In the genomic region with DNA sequence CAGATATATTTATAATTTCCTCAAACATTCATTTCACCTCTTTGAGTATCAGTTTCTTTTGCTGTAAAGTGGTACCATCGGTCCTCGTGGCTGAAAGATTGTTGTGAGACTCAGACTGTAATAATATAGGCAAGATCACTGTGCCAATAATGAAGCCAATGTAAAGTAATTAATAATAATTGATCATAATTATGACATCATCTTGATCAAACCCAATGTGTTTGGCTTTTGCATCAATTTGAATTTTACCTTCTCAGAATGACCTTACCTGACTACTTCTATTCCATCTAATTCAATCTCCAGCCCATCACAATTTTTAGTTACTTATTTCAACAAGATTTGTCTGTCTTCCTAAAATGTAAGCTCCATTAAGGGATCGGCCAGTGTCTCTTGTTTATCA, we compare ENCODE assay signal across 33 cellular contexts. TPM values are rescaled to one million over a fixed set of nuclear protein-coding genes. Genes with fewer than 3 reads are reported as not detected.
DNase-seq lines count a peak whose midpoint lies in the region; ATAC-seq, FAIRE-seq and TF ChIP-seq lines count a peak whose summit lies in the region.
"Had no signal": no experiment of that assay in that cellular context is flagged by ENCODE, and none has a peak within 500 bp of the region (broad histone marks: within the 10 kb centered on the region; RNA-seq: fewer than 3 reads in every experiment).

No MANE protein-coding gene starts in this region.

- no peak overlapping the region for H3K27ac ChIP-seq in HepG2 (ENCODE audit: extremely low read length, insufficient read depth, low read length)
- H3K27ac ChIP-seq in right lobe of liver: no peak overlapping the region
- H3K27ac ChIP-seq in HEK293 (ENCODE audit: extremely low read depth, low read depth, low read length): no peak overlapping the region
- no peak overlapping the region for H3K27ac ChIP-seq in K562 (ENCODE audit: extremely low read depth, low read depth, low read length)
- H3K27ac ChIP-seq: 22Rv1; A549; BLaER1; BLaER1 treated with 17β-estradiol and CSF1 and Interleukin-3, amounts not matched to agents 10 nM and 100 nM; C4-2B had no signal

- H3K4me3 ChIP-seq in HepG2 (replicated peaks in 1 of 3; ENCODE audit: insufficient read depth in 1 of 3, low read depth in 2 of 3, low read length in 3 of 3): no peak overlapping the region
- H3K4me3 ChIP-seq in right lobe of liver: no peak overlapping the region
- H3K4me3 ChIP-seq in HEK293 (ENCODE audit: low read depth, low read length): no peak overlapping the region
- no peak overlapping the region for H3K4me3 ChIP-seq in K562
- H3K4me3 ChIP-seq: A549; BLaER1; BLaER1 treated with 17β-estradiol and CSF1 and Interleukin-3, amounts not matched to agents 10 nM and 100 nM had no signal

- H3K4me2 ChIP-seq in HepG2 (ENCODE audit: low read depth, low read length): no peak overlapping the region
- no peak overlapping the region for H3K4me2 ChIP-seq in K562 (ENCODE audit: insufficient read depth, low read length)
- H3K4me2 ChIP-seq: A549; BLaER1; BLaER1 treated with 17β-estradiol and CSF1 and Interleukin-3, amounts not matched to agents 10 nM and 100 nM had no signal

- H4K20me1 ChIP-seq in HepG2 (ENCODE audit: insufficient read depth, low read length) (no peaks in the 10 kb centered on the region), K562 (replicated peaks; ENCODE audit: control insufficient read depth, insufficient read depth, low read length) (no peaks in the 10 kb centered on the region)
- H4K20me1 ChIP-seq: BLaER1; BLaER1 treated with 17β-estradiol and CSF1 and Interleukin-3, amounts not matched to agents 10 nM and 100 nM had no signal

- H3K4me1 ChIP-seq in HepG2 (ENCODE audit: insufficient read depth, low read length): no peaks in the 10 kb centered on the region
- no peaks in the 10 kb centered on the region for H3K4me1 ChIP-seq in right lobe of liver
- no peaks in the 10 kb centered on the region for H3K4me1 ChIP-seq in HEK293 (ENCODE audit: control insufficient read depth, insufficient read depth, low read length)
- H3K4me1 ChIP-seq in K562 (replicated peaks in 1 of 2; ENCODE audit: control insufficient read depth in 2 of 2, insufficient read depth in 2 of 2, low read length in 2 of 2): peaks cover 0 to 4% of the 10 kb centered on the region in 2 experiments; a peak in 1 of 5 replicates
- H3K4me1 ChIP-seq: A549; BE2C; BLaER1; BLaER1 treated with 17β-estradiol and CSF1 and Interleukin-3, amounts not matched to agents 10 nM and 100 nM; Caco-2 had no signal

- no peaks in the 10 kb centered on the region for H3K36me3 ChIP-seq in HepG2 (replicated peaks in 1 of 2; ENCODE audit: control insufficient read depth in 1 of 2, insufficient read depth in 2 of 2, low read length in 2 of 2)
- H3K36me3 ChIP-seq in right lobe of liver: no peaks in the 10 kb centered on the region
- no peaks in the 10 kb centered on the region for H3K36me3 ChIP-seq in HEK293 (ENCODE audit: control insufficient read depth in 2 of 2, insufficient read depth in 1 of 2, low read length in 2 of 2)
- no peaks in the 10 kb centered on the region for H3K36me3 ChIP-seq in K562 (ENCODE audit: control insufficient read depth, insufficient read depth, low read length)
- H3K36me3 ChIP-seq: BE2C; BLaER1; BLaER1 treated with 17β-estradiol and CSF1 and Interleukin-3, amounts not matched to agents 10 nM and 100 nM had no signal

- CTCF ChIA-PET in HepG2 (lab: Yijun Ruan, JAX; ENCODE audit: low intra/inter-chr PET ratio, low total read pairs) (no interaction called here), HEK293 (lab: Yijun Ruan, JAX) (interaction anchor here (0.6 kb wide), 2 partner anchors 65 to 810 kb away, joined by 3 to 5 read pairs; no protein-coding TSS in a partner anchor), K562 (lab: Yijun Ruan, JAX; ENCODE audit: low intra/inter-chr PET ratio) (no interaction called here)

- H3K9ac ChIP-seq in HepG2 (ENCODE audit: insufficient read depth, low read depth, low read length) (no peak overlapping the region), K562 (ENCODE audit: insufficient read depth in 1 of 2, low read depth in 2 of 2, low read length in 2 of 2) (no peak overlapping the region)
- H3K9ac ChIP-seq: BLaER1; BLaER1 treated with 17β-estradiol and CSF1 and Interleukin-3, amounts not matched to agents 10 nM and 100 nM had no signal

- in situ Hi-C loops in HepG2 (cut with HindIII; ENCODE audit: extremely low pct_ligation_motif_present, low pct_unique_long_range_greater_than_20kb): no loop called here
- in situ Hi-C loops in K562 (cut with MboI): no loop called here

- intact Hi-C loops in HepG2 (cut with micrococcal nuclease; ENCODE audit: unreplicated experiment) (no loop called here), right lobe of liver (cut with DNase I) (no loop called here), K562 (cut with micrococcal nuclease) (no loop called here)

- TF ChIP-seq RAD21 in HepG2 (CRISPR knock-in tag; IDR thresholded peaks at IDR 0.05): no peak
- no peak for TF ChIP-seq RAD21 in K562 (CRISPR knock-in tag; conservative IDR thresholded peaks at IDR 0.05 in 1 of 2, IDR thresholded peaks at IDR 0.05 in 1 of 2)

- FAIRE-seq in HepG2 (lab: Jason Lieb, UNC) (no peak), K562 (lab: Jason Lieb, UNC) (no peak)
- FAIRE-seq: A204.1, A549, D721Med had no signal

- H3K79me2 ChIP-seq in HepG2 (ENCODE audit: insufficient read depth, low read length): no peaks in the 10 kb centered on the region
- no peaks in the 10 kb centered on the region for H3K79me2 ChIP-seq in K562 (ENCODE audit: control insufficient read depth, insufficient read depth, low read length)

- no peak overlapping the region for H2AFZ ChIP-seq in HepG2 (ENCODE audit: low read length)
- H2AFZ ChIP-seq in K562 (ENCODE audit: low read depth, low read length): no peak overlapping the region

- H3K9me3 ChIP-seq in HepG2 (ENCODE audit: low read length) (no peaks in the 10 kb centered on the region), right lobe of liver (no peaks in the 10 kb centered on the region), HEK293 (ENCODE audit: control insufficient read depth, insufficient read depth, low read depth, low read length) (no peaks in the 10 kb centered on the region), K562 (replicated peaks; ENCODE audit: control insufficient read depth, insufficient read depth, low read depth, low read length) (no peaks in the 10 kb centered on the region)
- H3K9me3 ChIP-seq: A549; BE2C; BLaER1; BLaER1 treated with 17β-estradiol and CSF1 and Interleukin-3, amounts not matched to agents 10 nM and 100 nM; Caco-2 had no signal

- 2% methylated on average over 3 of the region's 3 CpGs for WGBS in HepG2 (ENCODE audit: low lambda C conversion rate)
- WGBS in right lobe of liver (ENCODE audit: insufficient coverage, low coverage, low lambda C conversion rate, missing lambda C conversion rate): 86% methylated on average over 3 of the region's 3 CpGs
- whole genome bisulfite sequencing in K562 (ENCODE audit: insufficient coverage, low coverage, missing lambda C conversion rate): 10% methylated on average over 3 of the region's 3 CpGs

- DNase-seq in HepG2 (ENCODE audit: low spot score): no peak
- no peak for DNase-seq in right lobe of liver
- no peak for DNase-seq in K562 (ENCODE audit: extremely low read depth in 1 of 4, low spot score in 3 of 4)
- DNase-seq: 8988T; ACHN; AML-193; BE2C; C1 segment of cervical spinal cord; Caco-2; Calu3; CD4-positive, alpha-beta memory T cell; CD4-positive, alpha-beta T cell; CD4-positive, CD25-positive, alpha-beta regulatory T cell; CD8-positive, alpha-beta memory T cell; CD8-positive, alpha-beta T cell; COR-L47; DMS 273 treated with DMSO at 0.1 percent for 48 hours; DMS153; DMS53; DMS79; DMS79 treated with DMSO at 0.1 percent for 48 hours; DND-41; EL had no signal

- POLR2A ChIA-PET in HepG2 (lab: Yijun Ruan, JAX): no interaction called here
- POLR2A ChIA-PET in HEK293 (lab: Yijun Ruan, JAX): interaction anchor here (2.0 kb wide), 1 partner anchor 35 kb away, joined by 4 read pairs; a partner anchor contains a TSS
- POLR2A ChIA-PET in K562 (lab: Yijun Ruan, JAX): no interaction called here

- no peak for TF ChIP-seq EP300 in HepG2 (IDR thresholded peaks at IDR 0.05; ENCODE audit: low read depth in 2 of 2, low read length in 2 of 2)
- TF ChIP-seq EP300 in HepG2 (CRISPR knock-in tag; IDR thresholded peaks at IDR 0.05; ENCODE audit: borderline replicate concordance): no peak
- no peak for TF ChIP-seq EP300 in K562 (IDR thresholded peaks at IDR 0.05; ENCODE audit: low read length)

- TF ChIP-seq CTCF in HepG2 (CRISPR knock-in tag; IDR thresholded peaks at IDR 0.05): no peak
- TF ChIP-seq CTCF in right lobe of liver (IDR thresholded peaks at IDR 0.05): no peak
- no peak for TF ChIP-seq CTCF in HEK293 (tag by site-specific recombination; IDR thresholded peaks at IDR 0.05)
- no peak for TF ChIP-seq CTCF in K562 (IDR thresholded peaks at IDR 0.05 in 2 of 3, conservative IDR thresholded peaks at IDR 0.05 in 1 of 3; ENCODE audit: insufficient read depth in 2 of 3, low read depth in 1 of 3, low read length in 3 of 3)

- no peak for ATAC-seq in HepG2
- no peak for ATAC-seq in right lobe of liver
- ATAC-seq in K562: no peak
- ATAC-seq in HG03439 (IDR thresholded peaks at IDR 0.05; ENCODE audit: unreplicated experiment): no peak
- no peak for ATAC-seq in HG02678 (IDR thresholded peaks at IDR 0.05; ENCODE audit: unreplicated experiment)
- ATAC-seq: A549; CD8-positive, alpha-beta T cell had no signal

- BruUV-seq in HepG2 (replicated peaks; lab: Mats Ljungman, UMichigan): no TSS peak
- BruUV-seq in K562 (replicated peaks; lab: Mats Ljungman, UMichigan): no TSS peak

- TF ChIP-seq POLR2A in HepG2 (IDR thresholded peaks at IDR 0.05; ENCODE audit: insufficient read depth in 1 of 2, low read depth in 2 of 2, low read length in 2 of 2): no peak
- TF ChIP-seq POLR2A in right lobe of liver (IDR thresholded peaks at IDR 0.05): no peak
- no peak for TF ChIP-seq POLR2A in K562 (conservative IDR thresholded peaks at IDR 0.05)

- H3K27me3 ChIP-seq in HepG2 (ENCODE audit: control insufficient read depth in 1 of 2, insufficient read depth in 2 of 2, low read length in 2 of 2) (peaks cover 0 to 11% of the 10 kb centered on the region in 2 experiments; a peak in 1 of 5 replicates), right lobe of liver (no peaks in the 10 kb centered on the region), K562 (ENCODE audit: control insufficient read depth in 2 of 2, insufficient read depth in 2 of 2, low read length in 2 of 2) (peaks cover 0 to 7% of the 10 kb centered on the region in 2 experiments; a peak in 2 of 5 replicates)
- H3K27me3 ChIP-seq: BE2C; BLaER1; BLaER1 treated with 17β-estradiol and CSF1 and Interleukin-3, amounts not matched to agents 10 nM and 100 nM had no signal

- H3K9me1 ChIP-seq in K562 (ENCODE audit: control insufficient read depth, insufficient read depth, low read length): no peaks in the 10 kb centered on the region

RNA-seq across cellular contexts. Expression of a gene that starts 15.8 kb away (rescaled TPM):
- total RNA-seq in HepG2 (2016; rRNA removed; fragmentation: Illumina TruSeq; extraction: Trizol): 28.7 and 32.4 TPM in 2 replicates
- total RNA-seq in HepG2 (2016; cell fraction: cytosol; rRNA removed; fragmentation: Illumina TruSeq; extraction: Trizol; ENCODE audit: low read depth): 25.5 and 28.3 TPM in 2 replicates
- 29.1 and 32.6 TPM in 2 replicates for total RNA-seq in HepG2 (2016; cell fraction: insoluble cytoplasmic fraction; rRNA removed; fragmentation: Illumina TruSeq; extraction: Trizol)
- total RNA-seq in HepG2 (2016; cell fraction: membrane; rRNA removed; fragmentation: Illumina TruSeq; extraction: Trizol): 49.7 and 58.0 TPM in 2 replicates
- total RNA-seq in HepG2 (2016; cell fraction: nucleus; rRNA removed; fragmentation: Illumina TruSeq; extraction: Trizol): 25.8 and 29.5 TPM in 2 replicates
- polyA plus RNA-seq in HepG2 (2011; rRNA removed): 15.5 and 17.6 TPM in 2 replicates
- polyA plus RNA-seq in HepG2 (2011; cell fraction: cytosol; rRNA removed): 6.5 and 9.8 TPM in 2 replicates
- 10.9 and 13.2 TPM in 2 replicates for polyA plus RNA-seq in HepG2 (2011; cell fraction: nucleus; rRNA removed)
- polyA plus RNA-seq in HepG2 (2012): 17.1 and 18.1 TPM in 2 replicates
- polyA plus RNA-seq in HepG2 (2016; cell fraction: cytosol; fragmentation: Illumina TruSeq; extraction: Trizol; ENCODE audit: low read depth): 40.7 and 44.7 TPM in 2 replicates
- polyA plus RNA-seq in HepG2 (2016; cell fraction: insoluble cytoplasmic fraction; fragmentation: Illumina TruSeq; extraction: Trizol; ENCODE audit: low read depth): 34.0 and 37.3 TPM in 2 replicates
- 52.3 and 64.3 TPM in 2 replicates for polyA plus RNA-seq in HepG2 (2016; cell fraction: membrane; fragmentation: Illumina TruSeq; extraction: Trizol; ENCODE audit: low read depth)
- polyA plus RNA-seq in HepG2 (2016; cell fraction: nucleus; fragmentation: Illumina TruSeq; extraction: Trizol; ENCODE audit: insufficient read depth, low read depth): 26.9 and 27.4 TPM in 2 replicates
- 7.1 and 8.9 TPM in 2 replicates for polyA minus RNA-seq in HepG2 (2011; rRNA and poly(A)+ RNA removed; ENCODE audit: low replicate concordance)
- 9.5 and 9.7 TPM in 2 replicates for polyA minus RNA-seq in HepG2 (2011; cell fraction: cytosol; rRNA and poly(A)+ RNA removed)
- 72.9 and 92.7 TPM in 2 replicates for polyA minus RNA-seq in HepG2 (2011; cell fraction: nucleus; rRNA and poly(A)+ RNA removed)
- total RNA-seq in right lobe of liver: 10 to 100 TPM in 3 of 6 experiments, 1 to 10 TPM in 3; 6.1 to 16.8 (median 9.7) TPM
- total RNA-seq in K562 (2011; cell fraction: chromatin; rRNA removed; ENCODE audit: low replicate concordance): 28.0 and 73.8 TPM in 2 replicates
- 11.5 and 18.9 TPM in 2 replicates for total RNA-seq in K562 (2011; cell fraction: nucleolus; rRNA removed)
- total RNA-seq in K562 (2011; cell fraction: nucleoplasm; rRNA removed): 32.5 and 44.7 TPM in 2 replicates
- 26.7 and 29.6 TPM in 2 replicates for total RNA-seq in K562 (2014; rRNA removed)
- total RNA-seq in K562 (2014; rRNA removed; fragmentation: Illumina TruSeq; extraction: Trizol): 34.0 and 34.8 TPM in 2 replicates
- 27.3 and 32.3 TPM in 2 replicates for total RNA-seq in K562 (2015; rRNA removed; fragmentation: Illumina TruSeq; extraction: Trizol)
- total RNA-seq in K562 (2021): 31.6 and 33.1 TPM in 2 replicates
- 21.7 and 30.2 TPM in 2 replicates for polyA plus RNA-seq in K562 (2011; rRNA removed)
- polyA plus RNA-seq in K562 (2011; cell fraction: cytosol; rRNA removed): 4.4 and 6.5 TPM in 2 replicates
- 18.8 and 19.6 TPM in 2 replicates for polyA plus RNA-seq in K562 (2011; cell fraction: nucleus; rRNA removed)
- polyA plus RNA-seq in K562 (2012): 22.0 and 22.6 TPM in 2 replicates
- polyA plus RNA-seq in K562 (2014; fragmentation: Illumina TruSeq; extraction: Trizol): 23.3 and 31.1 TPM in 2 replicates
- polyA plus RNA-seq in K562 (2014; fragmentation: Nextera tagmentation; extraction: Ambion mirVana): 10 to 100 TPM; 10.7 to 13.7 TPM
- 25.0 and 29.2 TPM in 2 replicates for polyA plus RNA-seq in K562 (2014; rRNA removed)
- polyA minus RNA-seq in K562 (2011; rRNA and poly(A)+ RNA removed): 34.4 and 42.3 TPM in 2 replicates
- 5.6 and 10.9 TPM in 2 replicates for polyA minus RNA-seq in K562 (2011; cell fraction: cytosol; rRNA and poly(A)+ RNA removed)
- 43.5 and 72.9 TPM in 2 replicates for polyA minus RNA-seq in K562 (2011; cell fraction: nucleus; rRNA and poly(A)+ RNA removed)

RNA-seq across cellular contexts. Expression of a gene that starts 35.5 kb away (rescaled TPM):
- total RNA-seq in HepG2 (2016; rRNA removed; fragmentation: Illumina TruSeq; extraction: Trizol): 41.5 and 53.4 TPM in 2 replicates
- 12.2 and 13.1 TPM in 2 replicates for total RNA-seq in HepG2 (2016; cell fraction: cytosol; rRNA removed; fragmentation: Illumina TruSeq; extraction: Trizol; ENCODE audit: low read depth)
- 41.0 and 52.6 TPM in 2 replicates for total RNA-seq in HepG2 (2016; cell fraction: insoluble cytoplasmic fraction; rRNA removed; fragmentation: Illumina TruSeq; extraction: Trizol)
- total RNA-seq in HepG2 (2016; cell fraction: membrane; rRNA removed; fragmentation: Illumina TruSeq; extraction: Trizol): 26.8 and 32.5 TPM in 2 replicates
- total RNA-seq in HepG2 (2016; cell fraction: nucleus; rRNA removed; fragmentation: Illumina TruSeq; extraction: Trizol): 33.7 and 33.8 TPM in 2 replicates
- 9.5 and 15.8 TPM in 2 replicates for polyA plus RNA-seq in HepG2 (2011; rRNA removed)
- polyA plus RNA-seq in HepG2 (2011; cell fraction: cytosol; rRNA removed): 7.8 and 8.3 TPM in 2 replicates
- 8.9 and 9.3 TPM in 2 replicates for polyA plus RNA-seq in HepG2 (2011; cell fraction: nucleus; rRNA removed)
- 9.9 and 16.2 TPM in 2 replicates for polyA plus RNA-seq in HepG2 (2012)
- polyA plus RNA-seq in HepG2 (2016; cell fraction: cytosol; fragmentation: Illumina TruSeq; extraction: Trizol; ENCODE audit: low read depth): 2.0 and 2.6 TPM in 2 replicates
- polyA plus RNA-seq in HepG2 (2016; cell fraction: insoluble cytoplasmic fraction; fragmentation: Illumina TruSeq; extraction: Trizol; ENCODE audit: low read depth): 50.6 and 54.8 TPM in 2 replicates
- 6.0 and 7.7 TPM in 2 replicates for polyA plus RNA-seq in HepG2 (2016; cell fraction: membrane; fragmentation: Illumina TruSeq; extraction: Trizol; ENCODE audit: low read depth)
- polyA plus RNA-seq in HepG2 (2016; cell fraction: nucleus; fragmentation: Illumina TruSeq; extraction: Trizol; ENCODE audit: insufficient read depth, low read depth): 51.9 and 52.2 TPM in 2 replicates
- polyA minus RNA-seq in HepG2 (2011; rRNA and poly(A)+ RNA removed; ENCODE audit: low replicate concordance): 2.0 and 4.4 TPM in 2 replicates
- 7.6 and 9.1 TPM in 2 replicates for polyA minus RNA-seq in HepG2 (2011; cell fraction: cytosol; rRNA and poly(A)+ RNA removed)
- 24.9 and 29.1 TPM in 2 replicates for polyA minus RNA-seq in HepG2 (2011; cell fraction: nucleus; rRNA and poly(A)+ RNA removed)
- total RNA-seq in right lobe of liver: 1 to 10 TPM in 5 of 6 experiments, under 1 TPM in 1; 0.97 to 3.0 (median 2.5) TPM
- total RNA-seq in K562 (2011; cell fraction: chromatin; rRNA removed; ENCODE audit: low replicate concordance): 19.7 and 69.6 TPM in 2 replicates
- total RNA-seq in K562 (2011; cell fraction: nucleolus; rRNA removed): 13.0 and 18.7 TPM in 2 replicates
- 31.2 and 38.1 TPM in 2 replicates for total RNA-seq in K562 (2011; cell fraction: nucleoplasm; rRNA removed)
- 40.0 and 42.5 TPM in 2 replicates for total RNA-seq in K562 (2014; rRNA removed)
- 82.7 and 89.7 TPM in 2 replicates for total RNA-seq in K562 (2014; rRNA removed; fragmentation: Illumina TruSeq; extraction: Trizol)
- 78.2 and 84.3 TPM in 2 replicates for total RNA-seq in K562 (2015; rRNA removed; fragmentation: Illumina TruSeq; extraction: Trizol)
- total RNA-seq in K562 (2021): 62.9 and 64.6 TPM in 2 replicates
- polyA plus RNA-seq in K562 (2011; rRNA removed): 52.1 and 89.3 TPM in 2 replicates
- polyA plus RNA-seq in K562 (2011; cell fraction: cytosol; rRNA removed): 19.4 and 26.4 TPM in 2 replicates
- polyA plus RNA-seq in K562 (2011; cell fraction: nucleus; rRNA removed): 23.1 and 33.3 TPM in 2 replicates
- 42.7 and 53.9 TPM in 2 replicates for polyA plus RNA-seq in K562 (2012)
- polyA plus RNA-seq in K562 (2014; fragmentation: Illumina TruSeq; extraction: Trizol): 70.7 and 84.0 TPM in 2 replicates
- polyA plus RNA-seq in K562 (2014; fragmentation: Nextera tagmentation; extraction: Ambion mirVana): 10 to 100 TPM; 17.8 to 18.4 TPM
- polyA plus RNA-seq in K562 (2014; rRNA removed): 56.8 and 59.1 TPM in 2 replicates
- polyA minus RNA-seq in K562 (2011; rRNA and poly(A)+ RNA removed): 70.0 and 71.7 TPM in 2 replicates
- polyA minus RNA-seq in K562 (2011; cell fraction: cytosol; rRNA and poly(A)+ RNA removed): 17.7 and 28.9 TPM in 2 replicates
- 28.7 and 48.5 TPM in 2 replicates for polyA minus RNA-seq in K562 (2011; cell fraction: nucleus; rRNA and poly(A)+ RNA removed)
